Comparison of ENCODE assay signal across 8 cellular contexts in genomic region chr4:88158038-88158359, GRCh38. TPM values are rescaled to one million over a fixed set of nuclear protein-coding genes. Genes with fewer than 3 reads are reported as not detected.
DNase-seq lines count a peak whose midpoint lies in the region; ATAC-seq and TF ChIP-seq lines count a peak whose summit lies in the region.

No MANE protein-coding gene starts in this region.

- H3K4me1 ChIP-seq in Loucy (ENCODE audit: insufficient read depth, low read length, poor library complexity, severe bottlenecking), result peaks cover 3% of the 10 kb centered on the region
- H3K4me1 ChIP-seq in sigmoid colon, result peaks cover 0 to 14% (median 6%) of the 10 kb centered on the region in 4 donors

- no peak for TF ChIP-seq POLR2A in sigmoid colon (IDR thresholded peaks at IDR 0.05)

- no peaks in the 10 kb centered on the region for H3K36me3 ChIP-seq in Loucy (ENCODE audit: insufficient read depth, low read length)
- no peaks in the 10 kb centered on the region for H3K36me3 ChIP-seq in sigmoid colon

- H3K4me3 ChIP-seq in Loucy (ENCODE audit: low read length, poor library complexity, severe bottlenecking), result peak overlapping the region; percentile 68
- H3K4me3 ChIP-seq in epithelial cell of proximal tubule (ENCODE audit: low read depth, low read length), result peak overlapping the region; percentile 64
- H3K4me3 ChIP-seq in sigmoid colon, result peak overlapping the region in 3 of 4 donors; percentile 38 to 59 (median 50)

- H3K9me3 ChIP-seq in Loucy (ENCODE audit: insufficient read depth, low read depth, low read length) (no peaks in the 10 kb centered on the region), sigmoid colon (no peaks in the 10 kb centered on the region)

- ATAC-seq in GM19452 (IDR thresholded peaks at IDR 0.05; ENCODE audit: unreplicated experiment), result peak; percentile 27

- TF ChIP-seq CTCF in Loucy (conservative IDR thresholded peaks at IDR 0.05; ENCODE audit: low read length) (no peak), epithelial cell of proximal tubule (conservative IDR thresholded peaks at IDR 0.05; ENCODE audit: low read depth, low read length) (no peak), sigmoid colon (IDR thresholded peaks at IDR 0.05) (no peak)

- H3K9ac ChIP-seq in Loucy (ENCODE audit: low read depth, low read length, poor library complexity, severe bottlenecking), result no peak overlapping the region

- H2AFZ ChIP-seq in Loucy (ENCODE audit: low read length), result peak overlapping the region; percentile 91

- DNase-seq in epithelial cell of proximal tubule (ENCODE audit: low read depth) (no peak), sigmoid colon (no peak), dedifferentiated amniotic fluid mesenchymal stem cell (ENCODE audit: extremely low spot score) (no peak), medulla oblongata (ENCODE audit: extremely low spot score) (no peak), HuH-7 (ENCODE audit: low spot score) (no peak), activated gamma-delta T cell treated with Interleukin-2 at 50 U/mL for 16 hours (no peak)

- intact Hi-C loops in sigmoid colon (cut with DNase I), result no loop called here

- peak overlapping the region; percentile 72 for H3K4me2 ChIP-seq in Loucy (ENCODE audit: low read depth, low read length, poor library complexity, severe bottlenecking)

- H3K27ac ChIP-seq in sigmoid colon, result no peak overlapping the region

- H3K9me2 ChIP-seq in Loucy (replicated peaks; ENCODE audit: low read depth, low read length), result no peaks in the 10 kb centered on the region

- no peak for TF ChIP-seq EP300 in sigmoid colon (IDR thresholded peaks at IDR 0.05)

- WGBS in sigmoid colon, 2 donors, result 11 to 18% methylated on average over 6 of the region's 6 CpGs

- peaks cover 10% of the 10 kb centered on the region for H3K27me3 ChIP-seq in Loucy (ENCODE audit: insufficient read depth, low read length, poor library complexity, severe bottlenecking)
- peaks cover 0 to 25% (median 8%) of the 10 kb centered on the region in 3 donors for H3K27me3 ChIP-seq in sigmoid colon

- H3F3A ChIP-seq in Loucy (ENCODE audit: low read depth), result no peaks in the 10 kb centered on the region

- no peaks in the 10 kb centered on the region for H4K20me1 ChIP-seq in Loucy (ENCODE audit: insufficient read depth, low read length, poor library complexity, severe bottlenecking)

- no peaks in the 10 kb centered on the region for H3K79me2 ChIP-seq in Loucy (ENCODE audit: insufficient read depth, low read length)

RNA-seq across cellular contexts. Expression of gene ABCG2, which starts 0.4 kb away (rescaled TPM):
- 0.29 and 0.51 TPM in 2 replicates for total RNA-seq in epithelial cell of proximal tubule
- total RNA-seq in sigmoid colon, result 1 to 10 TPM; 1.1 to 2.9 (median 2.0) TPM
- 10 to 100 TPM; 13.2 to 36.5 (median 15.7) TPM for polyA plus RNA-seq in sigmoid colon
